1 cellular context compared by ENCODE assay signal in genomic region chr12:93895096-93895460, GRCh38.
TF ChIP-seq lines count a peak whose summit lies in the region.

No MANE protein-coding gene starts in this region.

TF ChIP-seq in K562, 482 proteins besides CTCF, POLR2A, EP300 and RAD21 (continued from another document):
- no peak for TF ChIP-seq ZNF395 (CRISPR knock-in tag; IDR thresholded peaks at IDR 0.05)
- TF ChIP-seq PRDM10 (IDR thresholded peaks at IDR 0.05; ENCODE audit: partially characterized antibody) = no peak
- TF ChIP-seq TOE1 (IDR thresholded peaks at IDR 0.05; ENCODE audit: borderline replicate concordance) = no peak
- TF ChIP-seq TOE1 (CRISPR knock-in tag; IDR thresholded peaks at IDR 0.05; ENCODE audit: borderline replicate concordance, low read depth) = no peak
- no peak for TF ChIP-seq ZBED1 (IDR thresholded peaks at IDR 0.05)
TF ChIP-seq in K562: peak in this region for 0.
